ENCODE assay signal across 12 cellular contexts in genomic region chr22:22578702-22579424, GRCh38. TPM values are rescaled to one million over a fixed set of nuclear protein-coding genes. Genes with fewer than 3 reads are reported as not detected.
DNase-seq lines count a peak whose midpoint lies in the region; TF ChIP-seq lines count a peak whose summit lies in the region.
"Had no signal": no experiment of that assay in that cellular context is flagged by ENCODE, and none has a peak within 500 bp of the region (broad histone marks: within the 10 kb centered on the region; RNA-seq: fewer than 3 reads in every experiment).

No MANE protein-coding gene starts in this region.

- no peak overlapping the region for H3K27ac ChIP-seq in hepatocyte
- H3K27ac ChIP-seq: skin epidermis, tibial artery had no signal

- no peak overlapping the region for H3K27ac Mint-ChIP-seq in activated CD4-positive, alpha-beta T cell treated with anti-CD3 and anti-CD28 coated beads, Interleukin-2, amount 10 ng/mL, durations not matched to agents 7 days and 5 days
- H3K27ac Mint-ChIP-seq: activated naive CD8-positive, alpha-beta T cell treated with anti-CD3 and anti-CD28 coated beads, Interleukin-2, amount 50 U/mL, for 24 hours had no signal

- H3K9ac ChIP-seq in adipocyte (ENCODE audit: low read length): no peak overlapping the region

- H3K4me3 ChIP-seq in adipocyte (ENCODE audit: low read length) (no peak overlapping the region), hepatocyte (no peak overlapping the region)
- H3K4me3 ChIP-seq: skin epidermis, tibial artery had no signal

- CTCF ChIA-PET in activated CD4-positive, alpha-beta T cell treated with anti-CD3 and anti-CD28 coated beads, Interleukin-2, amount 10 ng/mL, durations not matched to agents 7 days and 5 days (lab: Charles Lee): interaction anchor here (1.2 to 1.3 kb wide), 2 partner anchors 8 to 16 kb away, joined by 3 to 4 read pairs; no protein-coding TSS in a partner anchor

- H3K4me2 ChIP-seq in hepatocyte: no peak overlapping the region

- no peaks in the 10 kb centered on the region for H3K9me3 Mint-ChIP-seq in activated CD4-positive, alpha-beta T cell treated with anti-CD3 and anti-CD28 coated beads, Interleukin-2, amount 10 ng/mL, durations not matched to agents 7 days and 5 days
- H3K9me3 Mint-ChIP-seq: activated naive CD8-positive, alpha-beta T cell treated with anti-CD3 and anti-CD28 coated beads, Interleukin-2, amount 50 U/mL, for 24 hours had no signal

- WGBS in hepatocyte (ENCODE audit: low lambda C conversion rate, missing lambda C conversion rate): 84% methylated on average over 9 of the region's 10 CpGs

- H4K20me1 ChIP-seq in hepatocyte (ENCODE audit: insufficient read depth, poor library complexity, severe bottlenecking): no peaks in the 10 kb centered on the region

- no peaks in the 10 kb centered on the region for H3K36me3 ChIP-seq in adipocyte (ENCODE audit: control insufficient read depth, insufficient read depth, low read length, severe bottlenecking)
- no peaks in the 10 kb centered on the region for H3K36me3 ChIP-seq in hepatocyte (replicated peaks; ENCODE audit: insufficient read depth, low read depth)
- H3K36me3 ChIP-seq: tibial artery had no signal

- H3K4me1 ChIP-seq in adipocyte (ENCODE audit: control insufficient read depth, insufficient read depth, low read length) (peaks cover 9% of the 10 kb centered on the region), hepatocyte (ENCODE audit: insufficient read depth) (no peaks in the 10 kb centered on the region)

- H3K9me3 ChIP-seq in adipocyte (ENCODE audit: control insufficient read depth, low read length) (no peaks in the 10 kb centered on the region), hepatocyte (ENCODE audit: low read depth) (no peaks in the 10 kb centered on the region)
- H3K9me3 ChIP-seq: tibial artery had no signal

- H2AFZ ChIP-seq in hepatocyte: no peak overlapping the region

- H3K27me3 ChIP-seq in adipocyte (replicated peaks; ENCODE audit: control insufficient read depth, insufficient read depth, low read length): peaks cover 25% of the 10 kb centered on the region
- peaks cover 20% of the 10 kb centered on the region for H3K27me3 ChIP-seq in hepatocyte

- no peaks in the 10 kb centered on the region for H3K36me3 Mint-ChIP-seq in activated CD4-positive, alpha-beta T cell treated with anti-CD3 and anti-CD28 coated beads, Interleukin-2, amount 10 ng/mL, durations not matched to agents 7 days and 5 days (ENCODE audit: low read depth)

- H3K4me1 Mint-ChIP-seq in activated CD4-positive, alpha-beta T cell treated with anti-CD3 and anti-CD28 coated beads, Interleukin-2, amount 10 ng/mL, durations not matched to agents 7 days and 5 days: no peaks in the 10 kb centered on the region
- H3K4me1 Mint-ChIP-seq: activated naive CD8-positive, alpha-beta T cell treated with anti-CD3 and anti-CD28 coated beads, Interleukin-2, amount 50 U/mL, for 24 hours had no signal

- POLR2A ChIA-PET in activated CD4-positive, alpha-beta T cell treated with anti-CD3 and anti-CD28 coated beads, Interleukin-2, amount 10 ng/mL, durations not matched to agents 7 days and 5 days (lab: Charles Lee): no interaction called here

- H3K9me2 ChIP-seq in hepatocyte (replicated peaks; ENCODE audit: insufficient read depth): no peaks in the 10 kb centered on the region

- TF ChIP-seq CTCF in hepatocyte (IDR thresholded peaks at IDR 0.05; ENCODE audit: poor library complexity): no peak

- H3K27me3 Mint-ChIP-seq in activated CD4-positive, alpha-beta T cell treated with anti-CD3 and anti-CD28 coated beads, Interleukin-2, amount 10 ng/mL, durations not matched to agents 7 days and 5 days: peaks cover 17% of the 10 kb centered on the region

- peak; percentile 46 for DNase-seq in ACHN
- DNase-seq in HK-2 (ENCODE audit: unreplicated experiment): peak; percentile 39
- peak; percentile 22 for DNase-seq in adipocyte (ENCODE audit: low read depth)
- DNase-seq in hepatocyte (ENCODE audit: low spot score): peak; percentile 39
- no peak for DNase-seq in SKM-1 treated with dmso at 0.1 percent for 144 hours (lab: John Stamatoyannopoulos, UW; ENCODE audit: unreplicated experiment)
- DNase-seq in dedifferentiated amniotic fluid mesenchymal stem cell (ENCODE audit: extremely low spot score): no peak
- no peak for DNase-seq in activated CD4-positive, alpha-beta T cell treated with anti-CD3 and anti-CD28 coated beads, Interleukin-2, amount 10 ng/mL, durations not matched to agents 7 days and 5 days
- no peak for DNase-seq in epidermal melanocyte (ENCODE audit: insufficient read length, low spot score)
- DNase-seq: activated naive CD8-positive, alpha-beta T cell treated with anti-CD3 and anti-CD28 coated beads, Interleukin-2, amount 50 U/mL, for 24 hours; NCI-H1930; tibial artery had no signal

- H3K79me2 ChIP-seq in hepatocyte: no peaks in the 10 kb centered on the region

- in situ Hi-C loops in ACHN (cut with HindIII; ENCODE audit: low pct_ligation_motif_present, low pct_unique_long_range_greater_than_20kb, low sequenced_read_pairs): no loop called here

- no peak overlapping the region for H3K4me3 Mint-ChIP-seq in activated CD4-positive, alpha-beta T cell treated with anti-CD3 and anti-CD28 coated beads, Interleukin-2, amount 10 ng/mL, durations not matched to agents 7 days and 5 days
- H3K4me3 Mint-ChIP-seq: activated naive CD8-positive, alpha-beta T cell treated with anti-CD3 and anti-CD28 coated beads, Interleukin-2, amount 50 U/mL, for 24 hours had no signal

RNA-seq across cellular contexts. Expression of gene PRAME, which starts 19.8 kb away (rescaled TPM):
- not detected in 2 replicates for total RNA-seq in hepatocyte
- polyA plus RNA-seq in hepatocyte: not detected in 2 replicates
- total RNA-seq in activated CD4-positive, alpha-beta T cell treated with anti-CD3 and anti-CD28 coated beads, Interleukin-2, amount 10 ng/mL, durations not matched to agents 7 days and 5 days: not detected

RNA-seq across cellular contexts. Expression of gene ZNF280A, which starts 58.8 kb away (rescaled TPM):
- total RNA-seq in hepatocyte: 0.47 and 0.64 TPM in 2 replicates
- polyA plus RNA-seq in hepatocyte: 0.44 TPM in 1 of 2 replicates, not detected in the other
- total RNA-seq in activated CD4-positive, alpha-beta T cell treated with anti-CD3 and anti-CD28 coated beads, Interleukin-2, amount 10 ng/mL, durations not matched to agents 7 days and 5 days: not detected

Comparison
In these comparisons a context has a peak if more than half of its experiments do, and no peak if none do; other contexts are left out.
1. DNase-seq: peak in ACHN (single experiment), HK-2 (single experiment), adipocyte (single experiment) and hepatocyte (single experiment); none in SKM-1 treated with dmso at 0.1 percent for 144 hours (single experiment), dedifferentiated amniotic fluid mesenchymal stem cell (single experiment), activated CD4-positive, alpha-beta T cell treated with anti-CD3 and anti-CD28 coated beads, Interleukin-2, amount 10 ng/mL, durations not matched to agents 7 days and 5 days (single experiment) and epidermal melanocyte (single experiment).